10 cellular contexts compared by ENCODE assay signal in genomic region chr5:154368041-154368800, GRCh38.
DNase-seq lines count a peak whose midpoint lies in the region; ATAC-seq, FAIRE-seq and TF ChIP-seq lines count a peak whose summit lies in the region.
"Had no signal": no experiment of that assay in that cellular context is flagged by ENCODE, and none has a peak within 500 bp of the region (broad histone marks: within the 10 kb centered on the region; RNA-seq: fewer than 3 reads in every experiment).

No MANE protein-coding gene starts in this region.

- TF ChIP-seq CTCF in D721Med (IDR thresholded peaks at IDR 0.05; ENCODE audit: insufficient read depth, missing control alignments) = no peak

- H3K4me1 Mint-ChIP-seq in memory B cell = peaks cover 7% of the 10 kb centered on the region
- H3K4me1 Mint-ChIP-seq in activated CD4-positive, alpha-beta T cell treated with anti-CD3 and anti-CD28 coated beads, Interleukin-2, amount 10 ng/mL, durations not matched to agents 7 days and 5 days = no peaks in the 10 kb centered on the region
- H3K4me1 Mint-ChIP-seq: activated naive CD8-positive, alpha-beta T cell treated with anti-CD3 and anti-CD28 coated beads, Interleukin-2, amount 10 ng/mL, durations not matched to agents 7 days and 5 days had no signal

- H3K9me3 ChIP-seq in ectodermal cell (ENCODE audit: control insufficient read depth, low read length) = no peaks in the 10 kb centered on the region

- H2AFZ ChIP-seq in ACC112 (ENCODE audit: low read length, unreplicated experiment) = no peak overlapping the region

- peak overlapping the region; percentile 87 for H3K27ac ChIP-seq in ACC112 (ENCODE audit: low read depth, low read length)
- peak overlapping the region; percentile 76 for H3K27ac ChIP-seq in ectodermal cell (ENCODE audit: insufficient read depth, low read depth, low read length, poor library complexity, severe bottlenecking)
- H3K27ac ChIP-seq: HL-60 had no signal

- 74 to 81% methylated on average over 6 of the region's 6 CpGs for WGBS in ectodermal cell, 2 experiments

- H3K27ac Mint-ChIP-seq in memory B cell = peak overlapping the region; percentile 48
- no peak overlapping the region for H3K27ac Mint-ChIP-seq in activated CD4-positive, alpha-beta T cell treated with anti-CD3 and anti-CD28 coated beads, Interleukin-2, amount 10 ng/mL, durations not matched to agents 7 days and 5 days
- H3K27ac Mint-ChIP-seq: activated naive CD8-positive, alpha-beta T cell treated with anti-CD3 and anti-CD28 coated beads, Interleukin-2, amount 10 ng/mL, durations not matched to agents 7 days and 5 days had no signal

- no peaks in the 10 kb centered on the region for H3K27me3 Mint-ChIP-seq in memory B cell
- no peaks in the 10 kb centered on the region for H3K27me3 Mint-ChIP-seq in activated CD4-positive, alpha-beta T cell treated with anti-CD3 and anti-CD28 coated beads, Interleukin-2, amount 10 ng/mL, durations not matched to agents 7 days and 5 days
- H3K27me3 Mint-ChIP-seq: activated naive CD8-positive, alpha-beta T cell treated with anti-CD3 and anti-CD28 coated beads, Interleukin-2, amount 10 ng/mL, durations not matched to agents 7 days and 5 days had no signal

- no peak overlapping the region for H3K4me3 Mint-ChIP-seq in memory B cell
- H3K4me3 Mint-ChIP-seq in activated CD4-positive, alpha-beta T cell treated with anti-CD3 and anti-CD28 coated beads, Interleukin-2, amount 10 ng/mL, durations not matched to agents 7 days and 5 days = no peak overlapping the region
- H3K4me3 Mint-ChIP-seq: activated naive CD8-positive, alpha-beta T cell treated with anti-CD3 and anti-CD28 coated beads, Interleukin-2, amount 10 ng/mL, durations not matched to agents 7 days and 5 days had no signal

- H3K4me3 ChIP-seq in ACC112 (ENCODE audit: low read depth, low read length) = peak overlapping the region; percentile 54
- no peak overlapping the region for H3K4me3 ChIP-seq in ectodermal cell (ENCODE audit: insufficient read depth, low read depth, low read length)

- H3K79me2 ChIP-seq in ACC112 (ENCODE audit: control insufficient read depth, insufficient read depth, low read length, unreplicated experiment) = peaks cover 6% of the 10 kb centered on the region

- peaks cover 18% of the 10 kb centered on the region for H3K36me3 Mint-ChIP-seq in memory B cell
- no peaks in the 10 kb centered on the region for H3K36me3 Mint-ChIP-seq in activated CD4-positive, alpha-beta T cell treated with anti-CD3 and anti-CD28 coated beads, Interleukin-2, amount 10 ng/mL, durations not matched to agents 7 days and 5 days (ENCODE audit: low read depth)

- H3K27me3 ChIP-seq in ACC112 (ENCODE audit: insufficient read depth, low read length) (no peaks in the 10 kb centered on the region), ectodermal cell (ENCODE audit: control insufficient read depth, insufficient read depth, low read length, poor library complexity, severe bottlenecking) (no peaks in the 10 kb centered on the region)

- FAIRE-seq in D721Med (lab: Jason Lieb, UNC) = no peak

- H3K36me3 ChIP-seq in ACC112 (ENCODE audit: insufficient read depth, low read length) = no peaks in the 10 kb centered on the region
- no peaks in the 10 kb centered on the region for H3K36me3 ChIP-seq in ectodermal cell (ENCODE audit: control insufficient read depth, insufficient read depth, low read length)

- ATAC-seq in memory B cell (ENCODE audit: low read depth) = no peak

- DNase-seq in NCI-H2227 (lab: John Stamatoyannopoulos, UW; ENCODE audit: unreplicated experiment) (peak; percentile 30), memory B cell (ENCODE audit: low spot score in 2 of 2) (no peak), D721Med (ENCODE audit: insufficient read length, low spot score) (no peak)
- no peak for DNase-seq in activated CD4-positive, alpha-beta T cell treated with anti-CD3 and anti-CD28 coated beads, Interleukin-2, amount 10 ng/mL, durations not matched to agents 7 days and 5 days
- DNase-seq in stimulated activated CD4-positive, alpha-beta T cell treated with anti-CD3 and anti-CD28 coated beads, Interleukin-4, amount 100 ng/mL, for 4 hours = no peak
- no peak for DNase-seq in stimulated activated CD4-positive, alpha-beta T cell treated with anti-CD3 and anti-CD28 coated beads, Interleukin-2, amount 100 ng/mL, for 24 hours
- DNase-seq: activated naive CD8-positive, alpha-beta T cell treated with anti-CD3 and anti-CD28 coated beads, Interleukin-2, amount 10 ng/mL, durations not matched to agents 7 days and 5 days had no signal

- H3K9me3 Mint-ChIP-seq in memory B cell = no peaks in the 10 kb centered on the region
- no peaks in the 10 kb centered on the region for H3K9me3 Mint-ChIP-seq in activated CD4-positive, alpha-beta T cell treated with anti-CD3 and anti-CD28 coated beads, Interleukin-2, amount 10 ng/mL, durations not matched to agents 7 days and 5 days
- H3K9me3 Mint-ChIP-seq: activated naive CD8-positive, alpha-beta T cell treated with anti-CD3 and anti-CD28 coated beads, Interleukin-2, amount 10 ng/mL, durations not matched to agents 7 days and 5 days had no signal

- POLR2A ChIA-PET in activated CD4-positive, alpha-beta T cell treated with anti-CD3 and anti-CD28 coated beads, Interleukin-2, amount 10 ng/mL, durations not matched to agents 7 days and 5 days (lab: Charles Lee) = no interaction called here

- H3K4me1 ChIP-seq in ACC112 (ENCODE audit: control insufficient read depth, insufficient read depth, low read length, unreplicated experiment) (peaks cover 83% of the 10 kb centered on the region), ectodermal cell (ENCODE audit: control insufficient read depth, insufficient read depth, low read length) (peaks cover 21% of the 10 kb centered on the region)

- CTCF ChIA-PET in activated CD4-positive, alpha-beta T cell treated with anti-CD3 and anti-CD28 coated beads, Interleukin-2, amount 10 ng/mL, durations not matched to agents 7 days and 5 days (lab: Charles Lee) = no interaction called here
